ENCODE assay signal across 10 cellular contexts in the genomic region with DNA sequence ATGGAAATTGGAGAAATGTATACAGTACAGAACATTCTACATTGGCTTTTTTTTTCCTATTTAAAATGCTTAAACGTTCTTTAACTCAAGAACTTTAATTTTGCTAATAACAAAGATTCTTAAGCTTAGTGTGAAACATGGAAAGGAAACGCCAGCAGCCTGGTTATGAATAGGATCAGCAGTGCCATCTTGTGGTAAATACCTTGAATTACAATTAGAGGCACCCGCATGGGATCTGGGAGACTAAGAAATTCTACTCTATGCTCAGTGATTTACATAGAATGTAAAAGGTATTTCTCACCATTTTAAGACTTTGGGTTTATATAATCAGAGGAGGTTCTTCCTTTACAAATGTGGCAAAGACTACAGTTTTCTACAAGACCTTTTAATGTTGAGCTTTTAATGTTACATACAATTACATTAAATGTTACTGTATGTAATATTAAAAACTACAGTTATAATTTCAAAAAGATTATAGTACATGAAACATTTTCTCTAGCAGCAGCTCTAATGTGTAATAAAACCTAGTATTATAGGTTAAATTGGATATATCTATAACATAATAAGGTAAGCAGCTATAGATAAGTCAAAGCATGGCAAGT. TPM values are rescaled to one million over a fixed set of nuclear protein-coding genes. Genes with fewer than 3 reads are reported as not detected.
A peak's percentile ranks its signal among the peaks of the same experiment; 100 is the strongest.
DNase-seq lines count a peak whose midpoint lies in the region; ATAC-seq, FAIRE-seq and TF ChIP-seq lines count a peak whose summit lies in the region.
"Had no signal": no experiment of that assay in that cellular context is flagged by ENCODE, and none has a peak within 500 bp of the region (broad histone marks: within the 10 kb centered on the region; RNA-seq: fewer than 3 reads in every experiment).

No MANE protein-coding gene starts in this region.

- H4K20me1 ChIP-seq in hepatocyte (ENCODE audit: insufficient read depth, poor library complexity, severe bottlenecking), result no peaks in the 10 kb centered on the region

- no peaks in the 10 kb centered on the region for H3K27me3 ChIP-seq in hepatocyte

- no peak for ATAC-seq in HG02884 (IDR thresholded peaks at IDR 0.05; ENCODE audit: unreplicated experiment)

- peak; percentile 64 for TF ChIP-seq CTCF in hepatocyte (IDR thresholded peaks at IDR 0.05; ENCODE audit: poor library complexity)

- H3K4me3 ChIP-seq in hepatocyte, result no peak overlapping the region

- DNase-seq in NCI-H2196 (lab: John Stamatoyannopoulos, UW; ENCODE audit: unreplicated experiment) (peak; percentile 6), NCI-H2196 treated with DMSO at 0.1 percent for 48 hours (lab: John Stamatoyannopoulos, UW; ENCODE audit: unreplicated experiment) (no peak), H54 (ENCODE audit: insufficient read length, low spot score) (no peak), NCI-H526 (lab: John Stamatoyannopoulos, UW) (peak; percentile 58 to 85), amniotic epithelial cell (ENCODE audit: low read depth) (peak; percentile 48), hepatocyte (ENCODE audit: low spot score) (peak; percentile 77)
- peak; percentile 34 for DNase-seq in stimulated activated CD4-positive, alpha-beta T cell treated with anti-CD3 and anti-CD28 coated beads, Interleukin-4, amount 100 ng/mL, for 24 hours
- DNase-seq: activated naive CD8-positive, alpha-beta T cell treated with anti-CD3 and anti-CD28 coated beads, Interleukin-2, amount 10 ng/mL, durations not matched to agents 7 days and 5 days had no signal

- no peaks in the 10 kb centered on the region for H3K79me2 ChIP-seq in hepatocyte

- H3K9me3 ChIP-seq in hepatocyte (ENCODE audit: low read depth), result no peaks in the 10 kb centered on the region

- H3K36me3 ChIP-seq in hepatocyte (replicated peaks; ENCODE audit: insufficient read depth, low read depth), result no peaks in the 10 kb centered on the region

- H2AFZ ChIP-seq in hepatocyte, result no peak overlapping the region

- no peak overlapping the region for H3K27ac ChIP-seq in hepatocyte

- TF ChIP-seq POLR2A in H54 (IDR thresholded peaks at IDR 0.05; ENCODE audit: low read depth, low read length), result no peak

- no peaks in the 10 kb centered on the region for H3K4me1 ChIP-seq in hepatocyte (ENCODE audit: insufficient read depth)

- no peak overlapping the region for H3K4me2 ChIP-seq in hepatocyte

- H3K9me2 ChIP-seq in hepatocyte (replicated peaks; ENCODE audit: insufficient read depth), result no peaks in the 10 kb centered on the region

- 12% methylated on average over 3 of the region's 3 CpGs for WGBS in hepatocyte (ENCODE audit: low lambda C conversion rate, missing lambda C conversion rate)

- peak; percentile 89 for FAIRE-seq in H54 (lab: Jason Lieb, UNC)

RNA-seq across cellular contexts. Expression of a gene that starts 32.1 kb away (rescaled TPM):
- total RNA-seq in hepatocyte, result 0.37 TPM in 1 of 2 replicates, not detected in the other
- not detected in 2 replicates for polyA plus RNA-seq in hepatocyte
- total RNA-seq: activated naive CD8-positive, alpha-beta T cell treated with anti-CD3 and anti-CD28 coated beads, Interleukin-2, amount 10 ng/mL, durations not matched to agents 7 days and 5 days; CD8-positive, alpha-beta memory T cell had no signal
- polyA plus RNA-seq: CD8-positive, alpha-beta memory T cell had no signal

RNA-seq across cellular contexts. Expression of a gene that starts 49.6 kb away (rescaled TPM):
- total RNA-seq in hepatocyte, result 144 TPM in 2 replicates
- 183 and 192 TPM in 2 replicates for polyA plus RNA-seq in hepatocyte

Comparison
In these comparisons a context has a peak if more than half of its experiments do, and no peak if none do; other contexts are left out.
1. DNase-seq: peak in NCI-H2196 (single experiment), NCI-H526 (2 of 2), amniotic epithelial cell (single experiment), hepatocyte (single experiment) and stimulated activated CD4-positive, alpha-beta T cell treated with anti-CD3 and anti-CD28 coated beads, Interleukin-4, amount 100 ng/mL, for 24 hours (single experiment); none in NCI-H2196 treated with DMSO at 0.1 percent for 48 hours (single experiment) and H54 (single experiment).